ENCODE assay signal across 22 cellular contexts in the genomic region with DNA sequence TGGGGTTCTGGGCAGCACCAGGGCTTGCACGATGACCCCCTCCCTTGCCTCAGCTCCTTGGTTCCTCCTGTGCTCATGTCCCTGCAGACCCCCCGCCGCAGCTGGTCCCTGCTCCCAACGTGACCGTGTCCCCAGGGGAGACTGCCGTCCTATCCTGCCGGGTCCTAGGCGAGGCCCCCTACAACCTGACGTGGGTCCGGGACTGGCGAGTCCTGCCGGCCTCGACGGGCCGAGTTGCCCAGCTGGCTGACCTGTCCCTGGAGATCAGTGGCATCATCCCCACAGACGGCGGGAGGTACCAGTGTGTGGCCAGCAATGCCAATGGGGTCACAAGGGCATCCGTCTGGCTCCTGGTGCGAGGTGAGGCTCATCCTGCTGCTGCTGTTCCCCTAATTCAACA. TPM values are rescaled to one million over a fixed set of nuclear protein-coding genes. Genes with fewer than 3 reads are reported as not detected.
DNase-seq lines count a peak whose midpoint lies in the region; ATAC-seq and TF ChIP-seq lines count a peak whose summit lies in the region.
"Had no signal": no experiment of that assay in that cellular context is flagged by ENCODE, and none has a peak within 500 bp of the region (broad histone marks: within the 10 kb centered on the region; RNA-seq: fewer than 3 reads in every experiment).

No MANE protein-coding gene starts in this region.

- H3K27me3 ChIP-seq in BLaER1 (no peaks in the 10 kb centered on the region), SJCRH30 (no peaks in the 10 kb centered on the region), gastroesophageal sphincter (no peaks in the 10 kb centered on the region), rectal smooth muscle tissue (ENCODE audit: control insufficient read depth, insufficient read depth, low read length) (no peaks in the 10 kb centered on the region)

- no peak for TF ChIP-seq CTCF in gastroesophageal sphincter (IDR thresholded peaks at IDR 0.05)

- ATAC-seq in gastroesophageal sphincter (no peak), HG03521 (IDR thresholded peaks at IDR 0.05; ENCODE audit: unreplicated experiment) (no peak)
- no peak for ATAC-seq in stimulated activated naive CD8-positive, alpha-beta T cell treated with anti-CD3 and anti-CD28 coated beads, Interleukin-15, Interleukin-2, amounts not matched to agents 100 U/mL and 50 U/mL, for 24 hours
- ATAC-seq: CD8-positive, alpha-beta T cell; GM12878; HCT116; PC-3; Right ventricle myocardium inferior had no signal

- no peaks in the 10 kb centered on the region for H4K20me1 ChIP-seq in BLaER1

- no peak for TF ChIP-seq EP300 in gastroesophageal sphincter (IDR thresholded peaks at IDR 0.05)

- no peak overlapping the region for H3K4me3 ChIP-seq in BLaER1
- peak overlapping the region; percentile 29 for H3K4me3 ChIP-seq in SJCRH30
- H3K4me3 ChIP-seq in gastroesophageal sphincter, result no peak overlapping the region
- peak overlapping the region; percentile 16 for H3K4me3 ChIP-seq in rectal smooth muscle tissue (ENCODE audit: low read length)
- H3K4me3 ChIP-seq: GM12878 had no signal

- H3K27ac ChIP-seq in BLaER1 (no peak overlapping the region; the same call in 1 of the 2 replicates), SJCRH30 (peak overlapping the region; percentile 99), gastroesophageal sphincter (peak overlapping the region in 3 of 4 donors; percentile 45 to 71 (median 64)), rectal smooth muscle tissue (ENCODE audit: low read depth, low read length) (peak overlapping the region; percentile 80)
- H3K27ac ChIP-seq: C4-2B, HL-60, KMS-11 had no signal

- H3K9me3 ChIP-seq in BLaER1 (no peaks in the 10 kb centered on the region), SJCRH30 (replicated peaks) (no peaks in the 10 kb centered on the region), gastroesophageal sphincter (no peaks in the 10 kb centered on the region)
- H3K9me3 ChIP-seq: Caco-2 had no signal

- H3K36me3 ChIP-seq in BLaER1 (no peaks in the 10 kb centered on the region), SJCRH30 (no peaks in the 10 kb centered on the region), gastroesophageal sphincter (peaks cover 0 to 28% of the 10 kb centered on the region in 2 donors), rectal smooth muscle tissue (ENCODE audit: control insufficient read depth, insufficient read depth, low read length) (peaks cover 4% of the 10 kb centered on the region)

- DNase-seq in SJCRH30, result peak in 1 of 2 experiments; percentile 48
- no peak for DNase-seq in activated CD4-positive, alpha-beta T cell treated with anti-CD3 and anti-CD28 coated beads, Interleukin-2, amount 50 U/mL, for 4 hours
- no peak for DNase-seq in stimulated activated naive CD8-positive, alpha-beta T cell treated with anti-CD3 and anti-CD28 coated beads, Interleukin-15, Interleukin-2, amounts not matched to agents 100 U/mL and 50 U/mL, for 24 hours
- DNase-seq: AML-193; Caco-2; CD8-positive, alpha-beta T cell; MM.1S; NCI-H524 treated with DMSO at 0.1 percent for 48 hours; NCI-H774; NK-92 treated with Interleukin-12 subunit alpha and Interleukin-12 subunit beta, amount 100 ng/mL, for 24 hours; PC-3 had no signal

- no peak overlapping the region for H3K9ac ChIP-seq in BLaER1
- no peak overlapping the region for H3K9ac ChIP-seq in rectal smooth muscle tissue (ENCODE audit: low read length)
- H3K9ac ChIP-seq: KMS-11 had no signal

- H3K4me2 ChIP-seq in BLaER1, result peak overlapping the region; percentile 73
- H3K4me2 ChIP-seq: KMS-11 had no signal

- 60% methylated on average over 4 of the region's 19 CpGs; no CpG with 5 or more reads in 1 of the 2 donors for whole genome bisulfite sequencing in gastroesophageal sphincter (ENCODE audit: low coverage in 1 of 2), 2 donors

- TF ChIP-seq POLR2A in gastroesophageal sphincter (IDR thresholded peaks at IDR 0.05), result no peak

- H3K4me1 ChIP-seq in BLaER1 (peaks cover 32% of the 10 kb centered on the region), SJCRH30 (peaks cover 65% of the 10 kb centered on the region), gastroesophageal sphincter (peaks cover 0 to 50% (median 16%) of the 10 kb centered on the region in 3 donors), rectal smooth muscle tissue (ENCODE audit: control insufficient read depth, insufficient read depth, low read length) (peaks cover 43% of the 10 kb centered on the region)
- H3K4me1 ChIP-seq: Caco-2 had no signal

RNA-seq across cellular contexts. Expression of a gene that starts 39.1 kb away (rescaled TPM):
- 5.6 and 5.8 TPM in 2 replicates for total RNA-seq in SJCRH30 (2014; rRNA removed; shearing (Covaris generic))
- 10 to 100 TPM in 3 of 4 donors, 1 to 10 TPM in 1; 9.6 to 21.1 (median 15.5) TPM for total RNA-seq in gastroesophageal sphincter
- total RNA-seq: CD8-positive, alpha-beta T cell; GM12878; SK-MEL-5 had no signal

Comparison
In these comparisons a context has a peak if more than half of its experiments do, and no peak if none do; other contexts are left out.
1. H3K4me3 ChIP-seq: peak in SJCRH30 (single experiment) and rectal smooth muscle tissue (single experiment); none in BLaER1 (single experiment) and gastroesophageal sphincter (0 of 2).